ENCODE assay signal across 9 cellular contexts in the genomic region with DNA sequence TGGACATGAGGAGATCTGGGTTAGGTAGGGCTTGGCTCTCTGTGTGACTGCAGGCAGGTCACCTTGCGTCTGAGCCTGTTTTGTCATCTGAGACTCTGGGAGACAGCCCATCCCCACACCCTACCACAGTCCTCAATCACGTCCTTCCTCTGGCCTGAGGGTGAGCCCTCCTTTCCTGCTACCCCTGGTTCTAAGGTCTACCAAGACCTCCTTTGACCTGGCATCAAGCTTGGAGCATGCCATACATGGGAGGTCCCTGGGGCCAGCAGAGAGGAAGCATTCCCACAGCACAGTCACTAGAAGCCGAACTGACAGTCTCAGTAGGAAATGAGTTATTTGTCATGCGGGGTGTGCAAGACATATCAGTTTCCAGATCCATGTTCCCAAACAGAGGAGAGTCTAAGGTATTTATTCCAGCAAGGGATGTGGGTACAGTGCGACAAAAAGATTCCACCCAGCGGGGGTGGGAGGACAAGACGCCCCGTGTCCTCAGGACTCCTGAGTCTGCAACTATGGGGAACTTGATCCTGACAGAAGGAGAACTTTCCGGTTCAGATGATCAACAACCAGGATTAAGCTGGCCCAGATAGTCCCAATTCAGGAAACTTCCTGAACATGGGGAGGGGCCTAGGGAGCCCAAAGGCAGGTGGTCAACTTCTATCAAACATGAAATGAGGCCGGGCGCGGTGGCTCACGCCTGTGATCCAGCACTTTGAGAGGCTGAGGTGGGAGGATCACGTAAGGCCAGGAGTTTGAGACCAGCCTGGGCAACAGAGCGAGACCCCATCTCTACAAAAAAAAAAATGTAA. TPM values are rescaled to one million over a fixed set of nuclear protein-coding genes. Genes with fewer than 3 reads are reported as not detected.
DNase-seq lines count a peak whose midpoint lies in the region; ATAC-seq and TF ChIP-seq lines count a peak whose summit lies in the region.
"Had no signal": no experiment of that assay in that cellular context is flagged by ENCODE, and none has a peak within 500 bp of the region (broad histone marks: within the 10 kb centered on the region; RNA-seq: fewer than 3 reads in every experiment).

No MANE protein-coding gene starts in this region.

- no peak overlapping the region for H3K4me2 ChIP-seq in PC-3 (ENCODE audit: low read length)
- H3K4me2 ChIP-seq: PC-9 had no signal

- H3K36me3 ChIP-seq in gastroesophageal sphincter (peaks cover 0 to 33% of the 10 kb centered on the region in 2 donors), rectal smooth muscle tissue (ENCODE audit: control insufficient read depth, insufficient read depth, low read length) (peaks cover 12% of the 10 kb centered on the region), PC-3 (ENCODE audit: low read depth, low read length) (peaks cover 9% of the 10 kb centered on the region; the same call in 1 of the 2 replicates)

- H3K4me3 ChIP-seq in gastroesophageal sphincter: no peak overlapping the region
- H3K4me3 ChIP-seq in rectal smooth muscle tissue (ENCODE audit: low read length): no peak overlapping the region
- no peak overlapping the region for H3K4me3 ChIP-seq in PC-3 (ENCODE audit: low read length)
- H3K4me3 ChIP-seq: PC-9 had no signal

- H3K4me3 Mint-ChIP-seq in T-helper 17 cell: no peak overlapping the region

- POLR2A ChIA-PET in PC-3 (lab: Charles Lee; ENCODE audit: unreplicated experiment): no interaction called here

- H3K4me1 Mint-ChIP-seq in T-helper 17 cell: peaks cover 65% of the 10 kb centered on the region

- H3K9me3 ChIP-seq in T-helper 17 cell (ENCODE audit: control insufficient read depth, low read length, poor library complexity, severe bottlenecking) (no peaks in the 10 kb centered on the region), gastroesophageal sphincter (no peaks in the 10 kb centered on the region), PC-3 (ENCODE audit: low read length) (no peaks in the 10 kb centered on the region)

- WGBS in gastroesophageal sphincter (ENCODE audit: low coverage in 1 of 2), 2 donors: 74 to 77% methylated on average over 6 to 15 of the region's 15 CpGs

- H3K27me3 ChIP-seq in gastroesophageal sphincter (no peaks in the 10 kb centered on the region), rectal smooth muscle tissue (ENCODE audit: control insufficient read depth, insufficient read depth, low read length) (no peaks in the 10 kb centered on the region), PC-3 (ENCODE audit: low read length) (no peaks in the 10 kb centered on the region)

- H3K79me2 ChIP-seq in PC-3 (ENCODE audit: low read length): no peaks in the 10 kb centered on the region

- peak overlapping the region; percentile 97 for H3K27ac Mint-ChIP-seq in T-helper 17 cell

- H2AFZ ChIP-seq in PC-3 (ENCODE audit: low read length): no peak overlapping the region
- H2AFZ ChIP-seq: PC-9 had no signal

- H3K27ac ChIP-seq in gastroesophageal sphincter (peak overlapping the region in 3 of 4 donors; percentile 79 to 83 (median 81)), rectal smooth muscle tissue (ENCODE audit: low read depth, low read length) (peak overlapping the region; percentile 52), PC-3 (ENCODE audit: low read length) (no peak overlapping the region)
- H3K27ac ChIP-seq: PC-9 had no signal

- intact Hi-C loops in PC-3 (cut with micrococcal nuclease): no loop called here

- H3K9ac ChIP-seq in rectal smooth muscle tissue (ENCODE audit: low read length) (no peak overlapping the region), PC-3 (ENCODE audit: low read length) (no peak overlapping the region)

- TF ChIP-seq EP300 in gastroesophageal sphincter (IDR thresholded peaks at IDR 0.05): no peak

- CTCF ChIA-PET in PC-3 (lab: Charles Lee): no interaction called here

- peaks cover 8% of the 10 kb centered on the region for H3K36me3 Mint-ChIP-seq in T-helper 17 cell (ENCODE audit: low read depth)

- no peak for TF ChIP-seq CTCF in gastroesophageal sphincter (IDR thresholded peaks at IDR 0.05)
- no peak for TF ChIP-seq CTCF in PC-3 (conservative IDR thresholded peaks at IDR 0.05; ENCODE audit: low read depth, low read length)

- H3K9me2 ChIP-seq in PC-3 (replicated peaks; ENCODE audit: low read length): no peaks in the 10 kb centered on the region

- H3K27me3 Mint-ChIP-seq in T-helper 17 cell: no peaks in the 10 kb centered on the region

- ATAC-seq in T-helper 17 cell (no peak), gastroesophageal sphincter (peak; percentile 6), GM18511 (IDR thresholded peaks at IDR 0.05; ENCODE audit: unreplicated experiment) (no peak), PC-3 (no peak; the same call in 1 of the 2 replicates)

- BruUV-seq in PC-3 (replicated peaks; lab: Mats Ljungman, UMichigan): no TSS peak

- no peak for TF ChIP-seq POLR2A in gastroesophageal sphincter (IDR thresholded peaks at IDR 0.05)

- DNase-seq in CD1c-positive myeloid dendritic cell (ENCODE audit: extremely low spot score): peak; percentile 25
- no peak for DNase-seq in T-helper 17 cell
- DNase-seq in mucosa of gallbladder (ENCODE audit: low spot score): no peak
- no peak for DNase-seq in islet precursor cell
- no peak for DNase-seq in PC-3
- DNase-seq: PC-9 had no signal

- no peaks in the 10 kb centered on the region for H4K20me1 ChIP-seq in PC-3 (ENCODE audit: low read length)

- no peaks in the 10 kb centered on the region for H3F3A ChIP-seq in PC-3 (ENCODE audit: low read length, unreplicated experiment)

- H3K4me1 ChIP-seq in gastroesophageal sphincter (peaks cover 0 to 84% (median 31%) of the 10 kb centered on the region in 3 donors), rectal smooth muscle tissue (ENCODE audit: control insufficient read depth, insufficient read depth, low read length) (peaks cover 18% of the 10 kb centered on the region), PC-3 (ENCODE audit: insufficient read depth, low read length) (peaks cover 12% of the 10 kb centered on the region)

RNA-seq across cellular contexts. Expression of gene ARRDC2, which starts 9.5 kb away (rescaled TPM):
- total RNA-seq in T-helper 17 cell (100 to 1,000 TPM; 165 to 166 TPM), gastroesophageal sphincter (10 to 100 TPM; 31.9 to 64.6 (median 47.5) TPM), mucosa of gallbladder (53.9 TPM), PC-3 (2014; rRNA removed) (27.7 and 38.5 TPM in 2 replicates)

RNA-seq across cellular contexts. Expression of gene KCNN1, which starts 50.6 kb away (rescaled TPM):
- not detected for total RNA-seq in T-helper 17 cell
- total RNA-seq in gastroesophageal sphincter: under 1 TPM in 2 of 4 donors, not detected in 2; 0.20 to 0.89 TPM
- 1.6 TPM for total RNA-seq in mucosa of gallbladder
- not detected in 2 replicates for total RNA-seq in PC-3 (2014; rRNA removed)
